ENCODE assay signal across 12 cellular contexts in the genomic region with DNA sequence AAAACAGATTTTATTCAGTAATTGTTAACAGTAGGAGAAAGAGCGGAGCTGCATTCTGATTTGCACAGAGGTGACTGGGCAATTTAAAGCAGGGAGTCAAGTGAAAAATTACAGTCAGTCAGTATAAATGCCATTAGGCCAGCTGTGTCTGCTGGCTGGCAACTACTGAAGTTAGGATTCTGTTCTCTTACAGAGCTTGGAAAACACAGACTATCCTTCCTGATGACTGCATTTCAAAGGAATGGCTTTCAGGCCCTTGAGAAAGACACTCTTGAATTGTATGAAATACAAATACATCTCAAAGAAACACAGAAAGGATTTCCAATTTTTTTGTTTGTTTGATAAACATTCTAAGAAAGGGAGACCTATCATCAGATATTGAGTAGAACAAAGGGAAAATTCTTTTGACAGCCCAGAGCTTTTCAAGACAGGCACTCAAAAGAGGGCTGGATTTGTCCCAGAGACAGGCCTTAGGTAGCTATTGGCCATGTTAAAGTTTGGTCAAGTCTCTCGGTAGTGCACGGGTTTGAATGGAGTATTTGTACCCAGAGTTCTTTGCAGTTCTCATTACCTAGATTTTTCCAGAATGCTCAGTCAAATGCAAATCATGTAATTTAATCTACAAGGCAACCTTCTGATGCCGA.
DNase-seq lines count a peak whose midpoint lies in the region; ATAC-seq and TF ChIP-seq lines count a peak whose summit lies in the region.
"Had no signal": no experiment of that assay in that cellular context is flagged by ENCODE, and none has a peak within 500 bp of the region (broad histone marks: within the 10 kb centered on the region; RNA-seq: fewer than 3 reads in every experiment).

No MANE protein-coding gene starts in this region.

- DNase-seq in NCI-H2171 treated with DMSO at 0.1 percent for 48 hours (lab: John Stamatoyannopoulos, UW) (peak; percentile 31), NCI-H2171 (lab: John Stamatoyannopoulos, UW) (no peak), brain microvascular endothelial cell (peak; percentile 64), kidney glomerular epithelial cell (lab: John Stamatoyannopoulos, UW) (peak; percentile 27), upper lobe of right lung (no peak), Karpas-422 (no peak), dermis blood vessel endothelial cell (no peak)
- DNase-seq: 8988T; NCI-H2029; stimulated activated CD4-positive, alpha-beta T cell treated with anti-CD3 and anti-CD28 coated beads, Interleukin-2, amount 100 ng/mL, for 24 hours had no signal

- H3K36me3 ChIP-seq in brain microvascular endothelial cell (replicated peaks) = no peaks in the 10 kb centered on the region
- no peaks in the 10 kb centered on the region for H3K36me3 ChIP-seq in upper lobe of right lung
- H3K36me3 ChIP-seq in Karpas-422 (ENCODE audit: insufficient read depth, low read length) = no peaks in the 10 kb centered on the region
- H3K36me3 ChIP-seq: suprapubic skin had no signal

- H4K20me1 ChIP-seq in Karpas-422 (ENCODE audit: insufficient read depth, low read depth, low read length) = no peaks in the 10 kb centered on the region

- H3K9me2 ChIP-seq in Karpas-422 (replicated peaks; ENCODE audit: insufficient read depth, low read length) = no peaks in the 10 kb centered on the region

- no peaks in the 10 kb centered on the region for H3K27me3 ChIP-seq in brain microvascular endothelial cell (replicated peaks)
- H3K27me3 ChIP-seq in upper lobe of right lung = no peaks in the 10 kb centered on the region
- no peaks in the 10 kb centered on the region for H3K27me3 ChIP-seq in Karpas-422 (ENCODE audit: low read length)
- H3K27me3 ChIP-seq: suprapubic skin had no signal

- H3K4me2 ChIP-seq in Karpas-422 (ENCODE audit: low read depth, low read length, poor library complexity, severe bottlenecking) = no peak overlapping the region

- intact Hi-C loops in upper lobe of right lung (cut with DNase I) = no loop called here

- no peaks in the 10 kb centered on the region for H3K79me2 ChIP-seq in Karpas-422 (ENCODE audit: low read length)

- TF ChIP-seq CTCF in brain microvascular endothelial cell (IDR thresholded peaks at IDR 0.05; ENCODE audit: low read depth, low read length, missing control alignments) (no peak), upper lobe of right lung (IDR thresholded peaks at IDR 0.05) (no peak)

- no peaks in the 10 kb centered on the region for H3K9me3 ChIP-seq in upper lobe of right lung
- H3K9me3 ChIP-seq in Karpas-422 (ENCODE audit: low read length) = no peaks in the 10 kb centered on the region
- H3K9me3 ChIP-seq: suprapubic skin had no signal

- H3K9ac ChIP-seq in Karpas-422 (ENCODE audit: low read length) = no peak overlapping the region

- no peak overlapping the region for H2AFZ ChIP-seq in Karpas-422 (ENCODE audit: low read length)

- ATAC-seq in upper lobe of right lung (peak; percentile 68), GM18517 (IDR thresholded peaks at IDR 0.05; ENCODE audit: unreplicated experiment) (no peak)

- no peak overlapping the region for H3K4me3 ChIP-seq in brain microvascular endothelial cell (ENCODE audit: low read depth, low read length)
- no peak overlapping the region for H3K4me3 ChIP-seq in upper lobe of right lung
- H3K4me3 ChIP-seq in Karpas-422 (ENCODE audit: low read length) = no peak overlapping the region
- H3K4me3 ChIP-seq: suprapubic skin had no signal

- H3K4me1 ChIP-seq in upper lobe of right lung = no peaks in the 10 kb centered on the region
- H3K4me1 ChIP-seq in Karpas-422 (ENCODE audit: low read length) = no peaks in the 10 kb centered on the region
- H3K4me1 ChIP-seq: suprapubic skin had no signal

- peak overlapping the region; percentile 76 for H3K27ac ChIP-seq in brain microvascular endothelial cell
- H3K27ac ChIP-seq in upper lobe of right lung = peak overlapping the region; percentile 38
- no peak overlapping the region for H3K27ac ChIP-seq in Karpas-422 (ENCODE audit: low read length)
- H3K27ac ChIP-seq: suprapubic skin had no signal

- in situ Hi-C loops in brain microvascular endothelial cell (cut with HindIII; ENCODE audit: low pct_ligation_motif_present, low sequenced_read_pairs) = no loop called here

Comparison
In these comparisons a context has a peak if more than half of its experiments do, and no peak if none do; other contexts are left out.
1. DNase-seq: peak in NCI-H2171 treated with DMSO at 0.1 percent for 48 hours (single experiment), brain microvascular endothelial cell (single experiment) and kidney glomerular epithelial cell (single experiment); none in NCI-H2171 (single experiment), upper lobe of right lung (single experiment), Karpas-422 (single experiment) and dermis blood vessel endothelial cell (single experiment).